9 cellular contexts compared by ENCODE assay signal in genomic region chr15:64856429-64857145, GRCh38. TPM values are rescaled to one million over a fixed set of nuclear protein-coding genes. Genes with fewer than 3 reads are reported as not detected.
DNase-seq lines count a peak whose midpoint lies in the region; ATAC-seq and TF ChIP-seq lines count a peak whose summit lies in the region.
"Had no signal": no experiment of that assay in that cellular context is flagged by ENCODE, and none has a peak within 500 bp of the region (broad histone marks: within the 10 kb centered on the region; RNA-seq: fewer than 3 reads in every experiment).

No MANE protein-coding gene starts in this region.

- no peak overlapping the region for H2AFZ ChIP-seq in mesenchymal stem cell (ENCODE audit: low read depth, low read length)

- H3K4me1 ChIP-seq in mesenchymal stem cell (ENCODE audit: control insufficient read depth, insufficient read depth, low read depth, low read length) = peaks cover 62% of the 10 kb centered on the region

- no peak for DNase-seq in activated T-cell treated with anti-CD3 and anti-CD28 coated beads, Interleukin-2, amount 50 U/mL, for 24 hours
- no peak for DNase-seq in activated T-cell treated with anti-CD3 and anti-CD28 coated beads, Interleukin-2, amount 50 U/mL, for 1 hour
- DNase-seq in dedifferentiated amniotic fluid mesenchymal stem cell (ENCODE audit: extremely low spot score) (peak; percentile 44), mesenchymal stem cell (peak; percentile 91), type B pancreatic cell (ENCODE audit: extremely low spot score, unreplicated experiment) (no peak), GM13976 (ENCODE audit: low spot score) (no peak), NCI-H2107 treated with DMSO at 0.1 percent for 48 hours (lab: John Stamatoyannopoulos, UW; ENCODE audit: unreplicated experiment) (no peak)
- DNase-seq: DND-41 had no signal

- peak overlapping the region in 1 of 2 experiments; percentile 26 for H3K14ac ChIP-seq in mesenchymal stem cell (ENCODE audit: low read length in 2 of 2)

- H3K27me3 ChIP-seq in mesenchymal stem cell (ENCODE audit: control insufficient read depth in 1 of 2, insufficient read depth in 1 of 2, low read length in 2 of 2) = no peaks in the 10 kb centered on the region

- H4K91ac ChIP-seq in mesenchymal stem cell (ENCODE audit: low read length) = peak overlapping the region; percentile 96

- no peak for ATAC-seq in HG02852 (IDR thresholded peaks at IDR 0.05; ENCODE audit: unreplicated experiment)

- H3K4me1 Mint-ChIP-seq in activated T-cell treated with anti-CD3 and anti-CD28 coated beads, Interleukin-2, amount 50 U/mL, for 24 hours (ENCODE audit: low read depth) = peaks cover 49% of the 10 kb centered on the region
- peaks cover 35% of the 10 kb centered on the region for H3K4me1 Mint-ChIP-seq in type B pancreatic cell (ENCODE audit: unreplicated experiment)

- H3K23ac ChIP-seq in mesenchymal stem cell (ENCODE audit: low read length in 2 of 2) = no peak overlapping the region

- peak overlapping the region; percentile 87 for H2BK15ac ChIP-seq in mesenchymal stem cell (ENCODE audit: low read depth, poor library complexity, severe bottlenecking)

- peak overlapping the region; percentile 89 to 97 for H2BK12ac ChIP-seq in mesenchymal stem cell (ENCODE audit: low read length in 2 of 2)

- H2BK120ac ChIP-seq in mesenchymal stem cell (ENCODE audit: low read depth, low read length) = peak overlapping the region; percentile 84

- H3K4ac ChIP-seq in mesenchymal stem cell (ENCODE audit: low read depth in 1 of 2, low read length in 2 of 2) = peak overlapping the region; percentile 90 to 92

- in situ Hi-C loops in GM13976 (cut with MboI; ENCODE audit: low sequenced_read_pairs, unreplicated experiment) = no loop called here

- no peak overlapping the region for H3K4me3 ChIP-seq in mesenchymal stem cell (ENCODE audit: insufficient read depth in 1 of 2, low read depth in 1 of 2, low read length in 2 of 2)

- peak overlapping the region; percentile 99 for H2AK5ac ChIP-seq in mesenchymal stem cell (ENCODE audit: low read length, severe bottlenecking)

- peaks cover 61 to 74% of the 10 kb centered on the region in 2 experiments for H3K36me3 ChIP-seq in mesenchymal stem cell (ENCODE audit: control insufficient read depth in 1 of 2, insufficient read depth in 2 of 2, low read depth in 1 of 2, low read length in 2 of 2)

- H2BK5ac ChIP-seq in mesenchymal stem cell (ENCODE audit: low read depth, low read length, poor library complexity, severe bottlenecking) = peak overlapping the region; percentile 51

- no peaks in the 10 kb centered on the region for H3K9me3 Mint-ChIP-seq in activated T-cell treated with anti-CD3 and anti-CD28 coated beads, Interleukin-2, amount 50 U/mL, for 24 hours
- no peaks in the 10 kb centered on the region for H3K9me3 Mint-ChIP-seq in type B pancreatic cell

- no peaks in the 10 kb centered on the region for H3K9me3 ChIP-seq in mesenchymal stem cell (ENCODE audit: control insufficient read depth, low read length)

- H4K8ac ChIP-seq in mesenchymal stem cell (ENCODE audit: low read length) = peak overlapping the region; percentile 92

- H3K79me1 ChIP-seq in mesenchymal stem cell (replicated peaks; ENCODE audit: low read length, poor library complexity, severe bottlenecking) = peaks cover 52% of the 10 kb centered on the region

- WGBS in mesenchymal stem cell = 4% methylated on average over 5 of the region's 5 CpGs

- H3K4me2 ChIP-seq in mesenchymal stem cell (ENCODE audit: low read length, poor library complexity, severe bottlenecking) = no peak overlapping the region

- H3K18ac ChIP-seq in mesenchymal stem cell (ENCODE audit: low read depth in 1 of 2, low read length in 2 of 2) = peak overlapping the region; percentile 92 to 95

- H3K36me3 Mint-ChIP-seq in activated T-cell treated with anti-CD3 and anti-CD28 coated beads, Interleukin-2, amount 50 U/mL, for 24 hours (ENCODE audit: low read depth) = peaks cover 90% of the 10 kb centered on the region
- peaks cover 11% of the 10 kb centered on the region for H3K36me3 Mint-ChIP-seq in type B pancreatic cell

- peak overlapping the region; percentile 77 for H3K27ac ChIP-seq in mesenchymal stem cell (ENCODE audit: low read length, poor library complexity, severe bottlenecking)

- peak overlapping the region; percentile 74 for H3K27ac Mint-ChIP-seq in activated T-cell treated with anti-CD3 and anti-CD28 coated beads, Interleukin-2, amount 50 U/mL, for 24 hours
- peak overlapping the region; percentile 70 for H3K27ac Mint-ChIP-seq in type B pancreatic cell

- no peak overlapping the region for H3K4me3 Mint-ChIP-seq in activated T-cell treated with anti-CD3 and anti-CD28 coated beads, Interleukin-2, amount 50 U/mL, for 24 hours
- no peak overlapping the region for H3K4me3 Mint-ChIP-seq in type B pancreatic cell

- TF ChIP-seq CTCF in type B pancreatic cell (conservative IDR thresholded peaks at IDR 0.05) (no peak), GM13976 (IDR thresholded peaks at IDR 0.05; ENCODE audit: borderline replicate concordance, control extremely low read depth, extremely low read depth, insufficient read depth, missing control alignments) (no peak)

- no peaks in the 10 kb centered on the region for H3K27me3 Mint-ChIP-seq in activated T-cell treated with anti-CD3 and anti-CD28 coated beads, Interleukin-2, amount 50 U/mL, for 24 hours
- no peaks in the 10 kb centered on the region for H3K27me3 Mint-ChIP-seq in type B pancreatic cell

- peak overlapping the region; percentile 61 for H3K9ac ChIP-seq in mesenchymal stem cell (ENCODE audit: low read length)

RNA-seq across cellular contexts. Expression of gene PLEKHO2, which starts 14.9 kb away (rescaled TPM):
- 16.3 TPM for polyA plus RNA-seq in mesenchymal stem cell (2013, experiment 1 of 2)
- polyA plus RNA-seq in mesenchymal stem cell (2013, experiment 2 of 2) = 17.0 TPM
- 10.1 and 11.2 TPM in 2 replicates for total RNA-seq in type B pancreatic cell (ENCODE audit: low replicate concordance)

RNA-seq across cellular contexts. Expression of gene PIF1, which starts 31.1 kb away (rescaled TPM):
- 0.94 TPM for polyA plus RNA-seq in mesenchymal stem cell (2013, experiment 1 of 2)
- polyA plus RNA-seq in mesenchymal stem cell (2013, experiment 2 of 2) = 1.0 TPM
- 8.0 and 30.5 TPM in 2 replicates for total RNA-seq in type B pancreatic cell (ENCODE audit: low replicate concordance)

RNA-seq across cellular contexts. Expression of gene ANKDD1A, which starts 55.1 kb away (rescaled TPM):
- 2.1 TPM for polyA plus RNA-seq in mesenchymal stem cell (2013, experiment 1 of 2)
- 2.1 TPM for polyA plus RNA-seq in mesenchymal stem cell (2013, experiment 2 of 2)
- 2.3 and 3.2 TPM in 2 replicates for total RNA-seq in type B pancreatic cell (ENCODE audit: low replicate concordance)

Comparison
In these comparisons a context has a peak if more than half of its experiments do, and no peak if none do; other contexts are left out.
1. DNase-seq: peak in dedifferentiated amniotic fluid mesenchymal stem cell (single experiment) and mesenchymal stem cell (single experiment); none in activated T-cell treated with anti-CD3 and anti-CD28 coated beads, Interleukin-2, amount 50 U/mL, for 24 hours (single experiment), activated T-cell treated with anti-CD3 and anti-CD28 coated beads, Interleukin-2, amount 50 U/mL, for 1 hour (single experiment), type B pancreatic cell (single experiment), GM13976 (single experiment) and NCI-H2107 treated with DMSO at 0.1 percent for 48 hours (single experiment).